In the genomic region with DNA sequence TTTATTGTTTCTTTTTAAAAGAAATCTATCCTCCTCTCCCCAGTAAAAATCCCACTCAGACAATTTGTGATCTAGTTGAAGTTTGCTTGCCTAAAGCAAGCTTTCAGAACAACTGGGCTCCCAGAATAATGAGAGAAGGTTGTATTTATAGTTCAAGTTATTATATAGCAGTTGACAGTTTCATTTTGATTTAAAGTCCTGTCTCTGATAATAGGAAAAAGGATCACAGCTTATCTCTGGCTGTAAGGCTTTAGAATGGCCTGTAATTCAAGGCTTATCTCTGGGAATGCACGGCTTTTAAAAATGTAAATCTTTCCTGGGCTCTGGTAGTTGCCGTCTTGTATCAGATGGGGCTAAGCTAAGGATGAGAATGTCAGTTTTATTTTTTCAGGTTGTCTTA, we compare ENCODE assay signal across 18 cellular contexts.
DNase-seq lines count a peak whose midpoint lies in the region; ATAC-seq, FAIRE-seq and TF ChIP-seq lines count a peak whose summit lies in the region.
"Had no signal": no experiment of that assay in that cellular context is flagged by ENCODE, and none has a peak within 500 bp of the region (broad histone marks: within the 10 kb centered on the region; RNA-seq: fewer than 3 reads in every experiment).

No MANE protein-coding gene starts in this region.

- H3K4me3 ChIP-seq in Caco-2 (ENCODE audit: low read depth, low read length) (no peak overlapping the region), SK-N-SH (ENCODE audit: low read depth in 2 of 2, low read length in 1 of 2) (no peak overlapping the region), neural progenitor cell (no peak overlapping the region), aorta (ENCODE audit: low read length in 2 of 2) (no peak overlapping the region)
- H3K4me3 ChIP-seq: HAP-1 had no signal

- H3K27ac Mint-ChIP-seq in Caco-2 (ENCODE audit: unreplicated experiment) (peak overlapping the region; percentile 3), neural progenitor cell (peak overlapping the region; percentile 72)
- H3K27ac Mint-ChIP-seq: CD14-positive monocyte; CD8-positive, alpha-beta T cell; HFFc6 had no signal

- TF ChIP-seq EP300 in SK-N-SH (IDR thresholded peaks at IDR 0.05; ENCODE audit: borderline replicate concordance in 1 of 2, low read depth in 1 of 2, low read length in 1 of 2): no peak

- H4K20me1 ChIP-seq in SK-N-SH (ENCODE audit: insufficient read depth) (no peaks in the 10 kb centered on the region), neural progenitor cell (ENCODE audit: low read depth) (no peaks in the 10 kb centered on the region)

- no TSS peak for BruUV-seq in Caco-2 (replicated peaks; lab: Mats Ljungman, UMichigan)

- ATAC-seq in HG02759 (IDR thresholded peaks at IDR 0.05; ENCODE audit: unreplicated experiment) (no peak), aorta (ENCODE audit: low FRiP score) (no peak)
- ATAC-seq: CD8-positive, alpha-beta T cell had no signal

- TF ChIP-seq CTCF in Caco-2 (IDR thresholded peaks at IDR 0.05; ENCODE audit: insufficient read depth in 1 of 2, low read depth in 1 of 2, low read length in 1 of 2, severe bottlenecking in 1 of 2, unreplicated experiment in 1 of 2) (no peak), SK-N-SH (IDR thresholded peaks at IDR 0.05) (no peak), neural progenitor cell (IDR thresholded peaks at IDR 0.05) (no peak)

- WGBS in SK-N-SH (ENCODE audit: low lambda C conversion rate): 28% methylated on average over 2 of the region's 2 CpGs
- 11 to 19% methylated on average over 2 of the region's 2 CpGs for WGBS in aorta, 2 donors

- intact Hi-C loops in Caco-2 (cut with micrococcal nuclease; ENCODE audit: unreplicated experiment) (no loop called here), aorta (cut with DNase I) (no loop called here)

- CTCF ChIA-PET in Caco-2 (lab: Charles Lee): no interaction called here
- CTCF ChIA-PET in SK-N-SH (lab: Yijun Ruan, JAX): no interaction called here

- DNase-seq in Caco-2: no peak
- peak; percentile 19 for DNase-seq in SK-N-SH
- DNase-seq in neural progenitor cell (ENCODE audit: low spot score): no peak
- no peak for DNase-seq in aorta
- no peak for DNase-seq in activated effector memory CD4-positive, alpha-beta T cell treated with Interleukin-2 at 50 U/mL for 16 hours
- DNase-seq: CD8-positive, alpha-beta T cell; COR-L47; DND-41; GF-D8; GOT3; HFFc6 had no signal

- no peak overlapping the region for H2AFZ ChIP-seq in SK-N-SH (ENCODE audit: low read depth)
- no peak overlapping the region for H2AFZ ChIP-seq in neural progenitor cell (replicated peaks)

- H3K4me2 ChIP-seq in SK-N-SH (no peak overlapping the region), neural progenitor cell (peak overlapping the region; percentile 8)

- peak; percentile 76 for FAIRE-seq in endometrium (lab: Jason Lieb, UNC)
- FAIRE-seq: GM19239 had no signal

- H3K36me3 Mint-ChIP-seq in Caco-2 (ENCODE audit: insufficient read depth, unreplicated experiment) (no peaks in the 10 kb centered on the region), neural progenitor cell (peaks cover 2% of the 10 kb centered on the region)
- H3K36me3 Mint-ChIP-seq: CD14-positive monocyte; CD8-positive, alpha-beta T cell had no signal

- H3K9me3 ChIP-seq in Caco-2 (peaks cover 22% of the 10 kb centered on the region), SK-N-SH (no peaks in the 10 kb centered on the region), neural progenitor cell (ENCODE audit: low read depth) (no peaks in the 10 kb centered on the region), aorta (ENCODE audit: control insufficient read depth, low read length) (peaks cover 11% of the 10 kb centered on the region)
- H3K9me3 ChIP-seq: HAP-1 had no signal

- H3K9ac ChIP-seq in SK-N-SH (no peak overlapping the region), neural progenitor cell (no peak overlapping the region)

- H3K27me3 Mint-ChIP-seq in Caco-2 (ENCODE audit: insufficient read depth, unreplicated experiment): no peaks in the 10 kb centered on the region
- peaks cover 5% of the 10 kb centered on the region for H3K27me3 Mint-ChIP-seq in neural progenitor cell (ENCODE audit: insufficient read depth, low read depth)

- POLR2A ChIA-PET in Caco-2 (lab: Charles Lee): interaction anchor here (0.8 kb wide), 1 partner anchor 123 kb away, joined by 3 read pairs; the partner anchor contains the start of gene TMTC4
- POLR2A ChIA-PET in SK-N-SH (lab: Yijun Ruan, JAX): no interaction called here

- H3K9me3 Mint-ChIP-seq in Caco-2 (ENCODE audit: unreplicated experiment): peaks cover 35% of the 10 kb centered on the region
- H3K9me3 Mint-ChIP-seq in neural progenitor cell: peaks cover 23% of the 10 kb centered on the region

- peaks cover 9% of the 10 kb centered on the region for H3K4me1 ChIP-seq in Caco-2
- H3K4me1 ChIP-seq in SK-N-SH (ENCODE audit: control insufficient read depth in 1 of 2, insufficient read depth in 2 of 2, low read depth in 1 of 2, low read length in 1 of 2): no peaks in the 10 kb centered on the region; a peak in 2 of 4 replicates
- peaks cover 38% of the 10 kb centered on the region for H3K4me1 ChIP-seq in neural progenitor cell
- H3K4me1 ChIP-seq in aorta (ENCODE audit: control insufficient read depth in 1 of 2, insufficient read depth in 2 of 2, low read length in 2 of 2): no peaks in the 10 kb centered on the region

- H3K79me2 ChIP-seq in SK-N-SH (ENCODE audit: insufficient read depth): no peaks in the 10 kb centered on the region
- H3K79me2 ChIP-seq in neural progenitor cell (ENCODE audit: low read depth): no peaks in the 10 kb centered on the region

- TF ChIP-seq RAD21 in SK-N-SH (IDR thresholded peaks at IDR 0.05; ENCODE audit: low read length): no peak

- H3K4me1 Mint-ChIP-seq in Caco-2 (ENCODE audit: low read depth, unreplicated experiment): peaks cover 9% of the 10 kb centered on the region
- peaks cover 10% of the 10 kb centered on the region for H3K4me1 Mint-ChIP-seq in neural progenitor cell
- H3K4me1 Mint-ChIP-seq: CD14-positive monocyte had no signal

- H3K27ac ChIP-seq in SK-N-SH (ENCODE audit: low read depth in 2 of 2, low read length in 1 of 2): no peak overlapping the region
- H3K27ac ChIP-seq in neural progenitor cell: no peak overlapping the region
- no peak overlapping the region for H3K27ac ChIP-seq in aorta (ENCODE audit: low read depth in 1 of 2, low read length in 2 of 2)
- H3K27ac ChIP-seq: 22Rv1, HL-60 had no signal

- no peak overlapping the region for H3K4me3 Mint-ChIP-seq in Caco-2 (ENCODE audit: unreplicated experiment)
- H3K4me3 Mint-ChIP-seq in neural progenitor cell: no peak overlapping the region
- H3K4me3 Mint-ChIP-seq: CD14-positive monocyte; CD8-positive, alpha-beta T cell; HFFc6 had no signal

- H3F3A ChIP-seq in SK-N-SH (replicated peaks; ENCODE audit: insufficient read depth): no peaks in the 10 kb centered on the region
- peaks cover 19% of the 10 kb centered on the region for H3F3A ChIP-seq in neural progenitor cell (ENCODE audit: low read depth)

- no peaks in the 10 kb centered on the region for H3K9me2 ChIP-seq in SK-N-SH

- no peaks in the 10 kb centered on the region for H3K36me3 ChIP-seq in Caco-2 (ENCODE audit: control insufficient read depth, insufficient read depth, low read length)
- H3K36me3 ChIP-seq in SK-N-SH (replicated peaks in 1 of 2; ENCODE audit: control insufficient read depth in 1 of 2, insufficient read depth in 2 of 2, low read length in 1 of 2): no peaks in the 10 kb centered on the region
- H3K36me3 ChIP-seq in neural progenitor cell: no peaks in the 10 kb centered on the region
- H3K36me3 ChIP-seq in aorta (ENCODE audit: control insufficient read depth in 1 of 2, insufficient read depth in 2 of 2, low read length in 1 of 2): no peaks in the 10 kb centered on the region
- H3K36me3 ChIP-seq: HAP-1 had no signal

- no peaks in the 10 kb centered on the region for H3K27me3 ChIP-seq in Caco-2 (replicated peaks; ENCODE audit: control insufficient read depth, insufficient read depth, low read length)
- no peaks in the 10 kb centered on the region for H3K27me3 ChIP-seq in SK-N-SH (ENCODE audit: insufficient read depth)
- H3K27me3 ChIP-seq in neural progenitor cell: no peaks in the 10 kb centered on the region
- H3K27me3 ChIP-seq in aorta (ENCODE audit: control insufficient read depth in 1 of 2, insufficient read depth in 2 of 2, low read length in 1 of 2): no peaks in the 10 kb centered on the region

TF ChIP-seq in SK-N-SH, 30 proteins besides CTCF, POLR2A, EP300 and RAD21:
- no peak for TF ChIP-seq GABPA (IDR thresholded peaks at IDR 0.05; ENCODE audit: low read depth)
- TF ChIP-seq GATA2 (CRISPR knock-in tag; IDR thresholded peaks at IDR 0.05): peak; percentile 82
- no peak for TF ChIP-seq YY1 (IDR thresholded peaks at IDR 0.05; ENCODE audit: low read depth)
TF ChIP-seq in SK-N-SH: peak in this region for 1.
